Comparison of ENCODE assay signal across 10 cellular contexts in genomic region chr9:21688108-21689102, GRCh38.
A peak's percentile ranks its signal among the peaks of the same experiment; 100 is the strongest.
DNase-seq lines count a peak whose midpoint lies in the region; FAIRE-seq and TF ChIP-seq lines count a peak whose summit lies in the region.
"Had no signal": no experiment of that assay in that cellular context is flagged by ENCODE, and none has a peak within 500 bp of the region (broad histone marks: within the 10 kb centered on the region; RNA-seq: fewer than 3 reads in every experiment).

No MANE protein-coding gene starts in this region.

- dilution Hi-C loops in keratinocyte (cut with MboI; ENCODE audit: extremely low pct_ligation_motif_present, low sequenced_read_pairs), result no loop called here

- H3K9me1 ChIP-seq in keratinocyte (ENCODE audit: control insufficient read depth, extremely low read depth, insufficient read depth, low read length), result no peaks in the 10 kb centered on the region

- H2AFZ ChIP-seq in keratinocyte (ENCODE audit: control insufficient read depth, low read length), result no peak overlapping the region

- peaks cover 68% of the 10 kb centered on the region for H3K4me1 ChIP-seq in keratinocyte (ENCODE audit: control insufficient read depth, extremely low read depth, insufficient read depth, low read length)
- H3K4me1 ChIP-seq: left lung had no signal

- FAIRE-seq in keratinocyte (lab: Jason Lieb, UNC), result no peak

- H4K20me1 ChIP-seq in keratinocyte (ENCODE audit: control insufficient read depth, extremely low read depth, insufficient read depth, low read length), result no peaks in the 10 kb centered on the region

- peak; percentile 90 for DNase-seq in AG08395 (ENCODE audit: low spot score)
- peak; percentile 45 for DNase-seq in HPDE6-E6E7 (ENCODE audit: extremely low spot score)
- DNase-seq in astrocyte of the spinal cord (ENCODE audit: low read depth, low spot score), result peak; percentile 93
- DNase-seq in keratinocyte (ENCODE audit: low read depth, low spot score), result no peak
- DNase-seq in mucosa of gallbladder (ENCODE audit: low spot score), result no peak
- DNase-seq in NCI-H2227 (lab: John Stamatoyannopoulos, UW; ENCODE audit: unreplicated experiment), result no peak
- DNase-seq in NCI-H524 treated with DMSO at 0.1 percent for 48 hours (lab: John Stamatoyannopoulos, UW), result no peak
- DNase-seq in HuH-7 (ENCODE audit: low spot score), result no peak
- DNase-seq: left lung had no signal

- H3K79me2 ChIP-seq in keratinocyte (ENCODE audit: control insufficient read depth, insufficient read depth, low read length), result peaks cover 13% of the 10 kb centered on the region

- no peaks in the 10 kb centered on the region for H3K9me3 ChIP-seq in keratinocyte (ENCODE audit: control insufficient read depth, low read depth, low read length)
- H3K9me3 ChIP-seq: left lung had no signal

- H3K4me2 ChIP-seq in keratinocyte (ENCODE audit: control insufficient read depth, extremely low read depth, insufficient read depth, low read depth, low read length), result peak overlapping the region; percentile 72
- H3K4me2 ChIP-seq: KMS-11 had no signal

- no peak for TF ChIP-seq CTCF in astrocyte of the spinal cord (IDR thresholded peaks at IDR 0.05; ENCODE audit: low read depth, low read length)
- no peak for TF ChIP-seq CTCF in keratinocyte (optimal IDR thresholded peaks at IDR 0.05 in 1 of 3, IDR thresholded peaks at IDR 0.05 in 1 of 3, conservative IDR thresholded peaks at IDR 0.05 in 1 of 3; ENCODE audit: extremely low read depth in 1 of 3, insufficient read depth in 2 of 3, low read length in 3 of 3)

- H3K27me3 ChIP-seq in keratinocyte (ENCODE audit: control insufficient read depth, extremely low read depth, insufficient read depth, low read length), result no peaks in the 10 kb centered on the region
- H3K27me3 ChIP-seq: left lung had no signal

- H3K36me3 ChIP-seq in keratinocyte (ENCODE audit: control insufficient read depth in 2 of 2, extremely low read depth in 1 of 2, insufficient read depth in 2 of 2, low read length in 2 of 2), result no peaks in the 10 kb centered on the region
- H3K36me3 ChIP-seq: left lung had no signal

- peak overlapping the region; percentile 42 for H3K9ac ChIP-seq in keratinocyte (ENCODE audit: control insufficient read depth, extremely low read depth, insufficient read depth, low read length)
- H3K9ac ChIP-seq: KMS-11 had no signal

- H3K27ac ChIP-seq in keratinocyte (ENCODE audit: control insufficient read depth, insufficient read depth, low read length), result peak overlapping the region; percentile 84
- H3K27ac ChIP-seq: KMS-11, left lung had no signal

- H3K4me3 ChIP-seq in astrocyte of the spinal cord (ENCODE audit: low read depth, low read length) (peak overlapping the region; percentile 16), keratinocyte (ENCODE audit: control insufficient read depth in 2 of 3, extremely low read depth in 1 of 3, insufficient read depth in 2 of 3, low read depth in 1 of 3, low read length in 3 of 3) (no peak overlapping the region)
- H3K4me3 ChIP-seq: left lung had no signal

- in situ Hi-C loops in astrocyte of the spinal cord (cut with HindIII; ENCODE audit: low sequenced_read_pairs), result no loop called here

Comparison
In these comparisons a context has a peak if more than half of its experiments do, and no peak if none do; other contexts are left out.
1. DNase-seq: peak in AG08395 (single experiment), HPDE6-E6E7 (single experiment) and astrocyte of the spinal cord (single experiment); none in keratinocyte (single experiment), mucosa of gallbladder (single experiment), NCI-H2227 (single experiment), NCI-H524 treated with DMSO at 0.1 percent for 48 hours (single experiment) and HuH-7 (single experiment).